In the genomic region with DNA sequence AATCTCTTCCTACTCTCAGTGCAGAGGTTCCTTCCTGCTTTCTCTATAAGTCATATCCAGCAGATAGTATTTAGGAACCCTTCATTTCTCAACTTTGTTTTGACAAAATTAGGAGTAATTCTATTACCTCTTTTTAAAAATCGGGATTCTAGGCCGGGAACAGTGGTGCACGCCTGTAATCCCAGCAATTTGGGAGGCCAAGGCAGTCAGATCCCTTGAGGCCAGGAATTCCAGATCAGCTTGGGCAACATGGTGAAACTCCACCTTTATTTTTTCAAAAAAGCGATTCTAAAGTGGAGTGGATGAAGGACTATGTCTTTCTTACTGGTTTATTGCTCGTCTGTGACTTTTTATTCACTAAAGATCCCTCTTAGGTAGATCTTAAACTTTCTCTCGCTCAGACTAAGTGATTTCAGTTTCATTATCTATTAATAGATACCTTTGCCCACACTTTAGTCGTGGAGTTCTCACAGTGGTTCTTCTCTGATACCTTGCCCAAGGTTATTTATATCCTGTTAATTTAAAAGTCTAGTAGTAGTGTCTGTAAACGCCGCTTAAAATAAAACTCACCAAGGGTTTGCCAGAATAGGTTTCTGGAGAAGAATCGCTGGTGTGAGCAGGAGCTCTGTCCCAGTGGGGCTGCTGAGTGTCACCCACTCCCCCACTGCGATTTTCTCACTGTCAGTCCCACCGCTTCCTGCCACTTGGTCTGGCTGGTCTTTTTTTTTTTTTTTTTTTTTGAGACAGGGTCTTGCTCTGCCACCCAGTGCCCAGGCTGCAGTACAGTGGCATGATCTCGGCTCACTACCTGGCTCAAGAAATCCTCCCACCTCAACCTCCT, we compare ENCODE assay signal across 9 cellular contexts. TPM values are rescaled to one million over a fixed set of nuclear protein-coding genes. Genes with fewer than 3 reads are reported as not detected.
DNase-seq lines count a peak whose midpoint lies in the region; ATAC-seq and TF ChIP-seq lines count a peak whose summit lies in the region.
"Had no signal": no experiment of that assay in that cellular context is flagged by ENCODE, and none has a peak within 500 bp of the region (broad histone marks: within the 10 kb centered on the region; RNA-seq: fewer than 3 reads in every experiment).

No MANE protein-coding gene starts in this region.

- H3K27me3 ChIP-seq in OCI-LY1 (ENCODE audit: insufficient read depth, low read length) (no peaks in the 10 kb centered on the region), esophagus muscularis mucosa (no peaks in the 10 kb centered on the region), stomach (no peaks in the 10 kb centered on the region), mammary epithelial cell (ENCODE audit: insufficient read depth, low read length) (no peaks in the 10 kb centered on the region)
- H3K27me3 ChIP-seq: neutrophil had no signal

- BruUV-seq in mammary epithelial cell (replicated peaks; lab: Mats Ljungman, UMichigan) = no TSS peak

- peak overlapping the region; percentile 91 for H3K9ac ChIP-seq in OCI-LY1 (ENCODE audit: low read length)
- H3K9ac ChIP-seq in mammary epithelial cell (ENCODE audit: insufficient read depth, low read length) = no peak overlapping the region

- dilution Hi-C loops in mammary epithelial cell (cut with HindIII; ENCODE audit: low sequenced_read_pairs) = no loop called here

- H3K27ac ChIP-seq in OCI-LY1 (ENCODE audit: low read depth, low read length, poor library complexity, severe bottlenecking) (peak overlapping the region; percentile 99), esophagus muscularis mucosa (replicated peaks in 1 of 4) (peak overlapping the region; percentile 68 to 75 (median 70)), stomach (peak overlapping the region in 4 of 5 donors; percentile 34 to 68 (median 42)), mammary epithelial cell (ENCODE audit: insufficient read depth, low read depth, low read length) (no peak overlapping the region)
- H3K27ac ChIP-seq: neutrophil had no signal

- no peaks in the 10 kb centered on the region for H3K79me2 ChIP-seq in OCI-LY1 (ENCODE audit: insufficient read depth, low read length)
- H3K79me2 ChIP-seq in mammary epithelial cell (ENCODE audit: insufficient read depth, low read length) = no peaks in the 10 kb centered on the region

- H2AFZ ChIP-seq in OCI-LY1 (ENCODE audit: low read length) = no peak overlapping the region
- no peak overlapping the region for H2AFZ ChIP-seq in mammary epithelial cell (ENCODE audit: low read depth, low read length)

- CTCF ChIA-PET in mammary epithelial cell (lab: Charles Lee; ENCODE audit: low non-redundant PET) = no interaction called here

- intact Hi-C loops in esophagus muscularis mucosa (cut with DNase I) = loop anchor here (10.0 kb wide), 1 partner anchor 136 kb away; no protein-coding TSS in a partner anchor
- intact Hi-C loops in stomach (cut with DNase I; ENCODE audit: low total_unique reads) = loop anchor here (10.0 kb wide), 1 partner anchor 136 kb away; no protein-coding TSS in a partner anchor
- intact Hi-C loops in mammary epithelial cell (cut with micrococcal nuclease) = no loop called here

- ATAC-seq in GM21528 (IDR thresholded peaks at IDR 0.05; ENCODE audit: low FRiP score, unreplicated experiment) = peak; percentile 79

- TF ChIP-seq CTCF in OCI-LY1 (IDR thresholded peaks at IDR 0.05; ENCODE audit: low read length) (peak; percentile 45; the same call in 1 of the 2 replicates), esophagus muscularis mucosa (IDR thresholded peaks at IDR 0.05) (no peak), stomach (IDR thresholded peaks at IDR 0.05) (no peak), foreskin fibroblast (IDR thresholded peaks at IDR 0.05; ENCODE audit: low read depth, low read length) (no peak), mammary epithelial cell (conservative IDR thresholded peaks at IDR 0.05 in 1 of 2, IDR thresholded peaks at IDR 0.05 in 1 of 2; ENCODE audit: extremely low read depth in 1 of 2, insufficient read depth in 1 of 2, low read depth in 1 of 2, low read length in 2 of 2) (no peak)

- H3K9me3 ChIP-seq in OCI-LY1 (ENCODE audit: low read length) (no peaks in the 10 kb centered on the region), esophagus muscularis mucosa (no peaks in the 10 kb centered on the region), stomach (no peaks in the 10 kb centered on the region), mammary epithelial cell (replicated peaks; ENCODE audit: insufficient read depth, low read length) (no peaks in the 10 kb centered on the region)
- H3K9me3 ChIP-seq: neutrophil had no signal

- TF ChIP-seq EP300 in esophagus muscularis mucosa (IDR thresholded peaks at IDR 0.05) (no peak), stomach (IDR thresholded peaks at IDR 0.05) (no peak)

- no peaks in the 10 kb centered on the region for H3K9me2 ChIP-seq in OCI-LY1 (ENCODE audit: low read depth, low read length)

- TF ChIP-seq POLR2A in esophagus muscularis mucosa (IDR thresholded peaks at IDR 0.05; ENCODE audit: low read depth) (no peak), stomach (IDR thresholded peaks at IDR 0.05) (no peak)

- no peaks in the 10 kb centered on the region for H4K20me1 ChIP-seq in OCI-LY1 (ENCODE audit: insufficient read depth, low read length)
- no peaks in the 10 kb centered on the region for H4K20me1 ChIP-seq in mammary epithelial cell (ENCODE audit: insufficient read depth, low read length)

- WGBS in esophagus muscularis mucosa = 57% methylated on average over 13 of the region's 13 CpGs
- 68 to 78% (median 75%) methylated on average over 13 of the region's 13 CpGs for WGBS in stomach, 5 donors
- WGBS in mammary epithelial cell (ENCODE audit: low coverage, missing lambda C conversion rate) = 93% methylated on average over 12 of the region's 13 CpGs

- H3K4me3 ChIP-seq in GM08714 (ENCODE audit: low read length) (peak overlapping the region; percentile 84; the same call in 1 of the 2 replicates), OCI-LY1 (ENCODE audit: low read depth, low read length, poor library complexity, severe bottlenecking) (peak overlapping the region; percentile 63), esophagus muscularis mucosa (peak overlapping the region; percentile 20 to 46 (median 36)), stomach (peak overlapping the region in 1 of 4 donors; percentile 11), foreskin fibroblast (ENCODE audit: low read depth in 1 of 2, low read length in 2 of 2) (no peak overlapping the region), mammary epithelial cell (replicated peaks in 1 of 3; ENCODE audit: insufficient read depth in 1 of 3, low read depth in 2 of 3, low read length in 3 of 3) (no peak overlapping the region)

- peaks cover 10% of the 10 kb centered on the region; the same call in 1 of the 2 replicates for H3F3A ChIP-seq in OCI-LY1 (ENCODE audit: insufficient read depth, low read length)

- no peak for DNase-seq in esophagus muscularis mucosa (ENCODE audit: extremely low spot score)
- DNase-seq in stomach = no peak
- DNase-seq in foreskin fibroblast = no peak
- no peak for DNase-seq in NCI-H2227 treated with DMSO at 0.1 percent for 48 hours (lab: John Stamatoyannopoulos, UW)
- DNase-seq in mammary epithelial cell = no peak

- H3K4me1 ChIP-seq in OCI-LY1 (ENCODE audit: insufficient read depth, low read length, severe bottlenecking) = peaks cover 93% of the 10 kb centered on the region
- H3K4me1 ChIP-seq in esophagus muscularis mucosa = peaks cover 3 to 13% (median 6%) of the 10 kb centered on the region in 4 donors
- H3K4me1 ChIP-seq in stomach = peaks cover 0 to 10% (median 0%) of the 10 kb centered on the region in 4 donors
- no peaks in the 10 kb centered on the region for H3K4me1 ChIP-seq in mammary epithelial cell (ENCODE audit: insufficient read depth, low read length)

- H3K4me2 ChIP-seq in OCI-LY1 (ENCODE audit: low read length) (peak overlapping the region; percentile 97), mammary epithelial cell (ENCODE audit: insufficient read depth, low read depth, low read length) (no peak overlapping the region)

- in situ Hi-C loops in mammary epithelial cell (cut with MboI; ENCODE audit: low sequenced_read_pairs in 2 of 2) = loop anchor here in 1 of 2 donors (10.0 kb wide), 1 partner anchor 136 kb away; no protein-coding TSS in a partner anchor

- H3K36me3 ChIP-seq in OCI-LY1 (ENCODE audit: insufficient read depth, low read length) (no peaks in the 10 kb centered on the region), esophagus muscularis mucosa (no peaks in the 10 kb centered on the region), stomach (no peaks in the 10 kb centered on the region), mammary epithelial cell (ENCODE audit: insufficient read depth, low read length) (no peaks in the 10 kb centered on the region)
- H3K36me3 ChIP-seq: neutrophil had no signal

RNA-seq across cellular contexts. Expression of a gene that starts 27.0 kb away (rescaled TPM):
- 10 to 100 TPM; 10.3 to 16.3 (median 12.1) TPM for total RNA-seq in esophagus muscularis mucosa
- total RNA-seq in stomach = 10 to 100 TPM; 12.9 to 40.0 (median 19.1) TPM
- polyA plus RNA-seq in stomach = 1 to 10 TPM; 2.4 to 4.4 (median 2.7) TPM
- total RNA-seq in mammary epithelial cell = 10 to 100 TPM; 17.4 to 33.8 TPM
- polyA plus RNA-seq in mammary epithelial cell = 8.6 TPM
- 24.3 TPM for polyA minus RNA-seq in mammary epithelial cell

Comparison
In these comparisons a context has a peak if more than half of its experiments do, and no peak if none do; other contexts are left out.
1. H3K4me3 ChIP-seq: peak in GM08714 (single experiment), OCI-LY1 (single experiment) and esophagus muscularis mucosa (4 of 4); none in foreskin fibroblast (0 of 2) and mammary epithelial cell (0 of 3).